20 cellular contexts compared by ENCODE assay signal in the genomic region with DNA sequence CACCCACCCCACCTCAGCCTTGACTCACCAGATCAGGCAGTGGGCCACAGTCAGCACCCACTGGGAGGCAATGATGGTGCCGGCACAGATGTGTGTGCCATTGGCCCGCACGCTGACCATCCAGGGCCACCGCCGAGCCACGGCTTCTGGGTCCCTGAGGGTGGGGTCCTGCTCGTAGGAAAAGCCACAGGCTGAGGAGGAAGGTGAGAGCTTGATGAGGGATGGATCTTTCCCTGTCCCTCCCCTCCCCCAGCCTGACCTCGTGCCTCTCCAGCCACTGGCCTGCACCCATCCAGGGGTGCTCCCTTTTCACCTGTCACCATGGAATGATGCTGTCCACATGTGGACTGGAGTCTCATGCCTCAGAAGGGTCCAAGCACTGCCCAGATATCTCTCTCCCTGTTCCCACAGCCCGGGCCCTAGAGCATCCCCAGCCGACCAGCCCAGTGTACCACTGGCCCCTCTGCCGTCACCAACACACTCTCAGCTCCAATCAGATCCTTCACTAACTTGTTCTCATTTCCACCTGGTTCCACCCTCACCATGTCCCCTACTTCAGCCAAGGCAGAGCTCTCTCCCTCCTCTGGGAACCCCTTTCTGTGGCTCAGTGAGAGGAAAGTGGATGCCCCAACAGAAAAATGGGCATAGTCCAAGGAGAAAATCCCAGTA. TPM values are rescaled to one million over a fixed set of nuclear protein-coding genes. Genes with fewer than 3 reads are reported as not detected.
DNase-seq lines count a peak whose midpoint lies in the region; TF ChIP-seq lines count a peak whose summit lies in the region.
"Had no signal": no experiment of that assay in that cellular context is flagged by ENCODE, and none has a peak within 500 bp of the region (broad histone marks: within the 10 kb centered on the region; RNA-seq: fewer than 3 reads in every experiment).

No MANE protein-coding gene starts in this region.

- POLR2A ChIA-PET in HEK293 (lab: Yijun Ruan, JAX) = no interaction called here

- no peak for TF ChIP-seq EP300 in stomach (IDR thresholded peaks at IDR 0.05)

- CTCF ChIA-PET in HEK293 (lab: Yijun Ruan, JAX) = interaction anchor here (0.7 kb wide), 2 partner anchors 30 to 180 kb away, joined by 3 to 4 read pairs; no protein-coding TSS in a partner anchor

- WGBS in stomach, 5 donors = 87 to 95% (median 91%) methylated on average over 10 to 11 of the region's 11 CpGs

- TF ChIP-seq POLR2A in stomach (IDR thresholded peaks at IDR 0.05) = no peak

- no peak overlapping the region for H3K27ac ChIP-seq in HEK293 (ENCODE audit: extremely low read depth, low read depth, low read length)
- no peak overlapping the region for H3K27ac ChIP-seq in stomach
- H3K27ac ChIP-seq in ascending aorta = no peak overlapping the region
- H3K27ac ChIP-seq: BLaER1 treated with 17β-estradiol and CSF1 and Interleukin-3, amounts not matched to agents 10 nM and 100 nM had no signal

- no peak for TF ChIP-seq CTCF in HEK293 (tag by site-specific recombination; IDR thresholded peaks at IDR 0.05)
- TF ChIP-seq CTCF in stomach (IDR thresholded peaks at IDR 0.05) = no peak
- no peak for TF ChIP-seq CTCF in ascending aorta (IDR thresholded peaks at IDR 0.05)

- H3K9me3 ChIP-seq in HEK293 (ENCODE audit: control insufficient read depth, insufficient read depth, low read depth, low read length) (no peaks in the 10 kb centered on the region), stomach (no peaks in the 10 kb centered on the region), ascending aorta (no peaks in the 10 kb centered on the region)

- DNase-seq in activated CD8-positive, alpha-beta memory T cell treated with anti-CD3 and anti-CD28 coated beads for 24 hours = peak; percentile 37
- DNase-seq in activated CD8-positive, alpha-beta memory T cell treated with anti-CD3 and anti-CD28 coated beads, Interleukin-2, amount 50 U/mL, for 48 hours = no peak
- DNase-seq in mesenteric fat pad (ENCODE audit: low spot score) (peak; percentile 59), stomach (peak; percentile 24), T-helper 2 cell (no peak), ascending aorta (ENCODE audit: low spot score in 2 of 2) (no peak)
- DNase-seq in stimulated activated CD4-positive, alpha-beta T cell treated with anti-CD3 and anti-CD28 coated beads, Interleukin-2, amount 100 ng/mL, for 48 hours = no peak
- DNase-seq: 8988T; DMS153; KG1; NCI-H1092; NCI-H1694; NCI-H345; NCI-H526 treated with DMSO at 0.1 percent for 48 hours; NK-92 treated with Interleukin-12 subunit alpha and Interleukin-12 subunit beta, amount 100 ng/mL, for 24 hours; OCI-M1 had no signal

- no peaks in the 10 kb centered on the region for H3K4me1 ChIP-seq in HEK293 (ENCODE audit: control insufficient read depth, insufficient read depth, low read length)
- peaks cover 0 to 6% (median 0%) of the 10 kb centered on the region in 4 donors for H3K4me1 ChIP-seq in stomach
- no peaks in the 10 kb centered on the region for H3K4me1 ChIP-seq in ascending aorta

- H3K27me3 ChIP-seq in stomach = peaks cover 0 to 27% (median 14%) of the 10 kb centered on the region in 3 donors
- no peaks in the 10 kb centered on the region for H3K27me3 ChIP-seq in ascending aorta
- H3K27me3 ChIP-seq: BLaER1 treated with 17β-estradiol and CSF1 and Interleukin-3, amounts not matched to agents 10 nM and 100 nM had no signal

- H3K4me3 ChIP-seq in HEK293 (ENCODE audit: low read depth, low read length) (no peak overlapping the region), stomach (no peak overlapping the region), ascending aorta (no peak overlapping the region)
- H3K4me3 ChIP-seq: BLaER1 treated with 17β-estradiol and CSF1 and Interleukin-3, amounts not matched to agents 10 nM and 100 nM; GM23338 had no signal

- H3K36me3 ChIP-seq in HEK293 (ENCODE audit: control insufficient read depth in 2 of 2, insufficient read depth in 1 of 2, low read length in 2 of 2) = no peaks in the 10 kb centered on the region
- H3K36me3 ChIP-seq in stomach = no peaks in the 10 kb centered on the region
- H3K36me3 ChIP-seq in ascending aorta = no peaks in the 10 kb centered on the region
- H3K36me3 ChIP-seq: BLaER1 treated with 17β-estradiol and CSF1 and Interleukin-3, amounts not matched to agents 10 nM and 100 nM had no signal

- intact Hi-C loops in stomach (cut with DNase I; ENCODE audit: low total_unique reads) = no loop called here
- intact Hi-C loops in ascending aorta (cut with DNase I) = no loop called here

TF ChIP-seq in HEK293, 187 proteins besides CTCF, POLR2A, EP300 and RAD21:
- TF ChIP-seq ZNF529 (tag by site-specific recombination; IDR thresholded peaks at IDR 0.05; ENCODE audit: insufficient replicate concordance) (no peak), ZNF692 (tag by site-specific recombination; IDR thresholded peaks at IDR 0.05) (no peak), ZNF184 (tag by site-specific recombination; IDR thresholded peaks at IDR 0.05) (no peak), ZFHX2 (tag by site-specific recombination; conservative IDR thresholded peaks at IDR 0.05) (0 out of 2 replicates have a peak, but pooled peaks have one; percentile 14)
- TF ChIP-seq, protein P1, sequence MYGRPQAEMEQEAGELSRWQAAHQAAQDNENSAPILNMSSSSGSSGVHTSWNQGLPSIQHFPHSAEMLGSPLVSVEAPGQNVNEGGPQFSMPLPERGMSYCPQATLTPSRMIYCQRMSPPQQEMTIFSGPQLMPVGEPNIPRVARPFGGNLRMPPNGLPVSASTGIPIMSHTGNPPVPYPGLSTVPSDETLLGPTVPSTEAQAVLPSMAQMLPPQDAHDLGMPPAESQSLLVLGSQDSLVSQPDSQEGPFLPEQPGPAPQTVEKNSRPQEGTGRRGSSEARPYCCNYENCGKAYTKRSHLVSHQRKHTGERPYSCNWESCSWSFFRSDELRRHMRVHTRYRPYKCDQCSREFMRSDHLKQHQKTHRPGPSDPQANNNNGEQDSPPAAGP (tag by site-specific recombination; IDR thresholded peaks at IDR 0.05) = no peak

RNA-seq across cellular contexts. Expression of gene PRSS50, which starts 2.0 kb away (rescaled TPM):
- total RNA-seq in mesenteric fat pad (not detected), stomach (under 1 TPM in 1 of 5 donors, not detected in 4; under 0.01 TPM), ascending aorta (not detected)
- under 1 TPM in 1 of 3 donors, not detected in 2; 0.10 TPM for polyA plus RNA-seq in stomach
- total RNA-seq: M059J had no signal

RNA-seq across cellular contexts. Expression of gene TMIE, which starts 14.4 kb away (rescaled TPM):
- total RNA-seq in mesenteric fat pad (0.19 TPM), stomach (under 1 TPM in 1 of 5 donors, not detected in 4; 0.55 TPM), ascending aorta (8.5 TPM)
- 1 to 10 TPM in 1 of 3 donors, under 1 TPM in 1, not detected in 1; 0.46 to 1.0 TPM for polyA plus RNA-seq in stomach

RNA-seq across cellular contexts. Expression of gene ALS2CL, which starts 22.2 kb away (rescaled TPM):
- total RNA-seq in mesenteric fat pad = 8.4 TPM
- 100 to 1,000 TPM in 1 of 5 donors, 10 to 100 TPM in 4; 10.8 to 107 (median 50.0) TPM for total RNA-seq in stomach
- 100 to 1,000 TPM in 1 of 3 donors, 1 to 10 TPM in 2; 5.3 to 103 (median 9.3) TPM for polyA plus RNA-seq in stomach
- total RNA-seq in ascending aorta = 49.0 TPM

Comparison
In these comparisons a context has a peak if more than half of its experiments do, and no peak if none do; other contexts are left out.
1. DNase-seq: peak in activated CD8-positive, alpha-beta memory T cell treated with anti-CD3 and anti-CD28 coated beads for 24 hours (single experiment), mesenteric fat pad (single experiment) and stomach (single experiment); none in activated CD8-positive, alpha-beta memory T cell treated with anti-CD3 and anti-CD28 coated beads, Interleukin-2, amount 50 U/mL, for 48 hours (single experiment), T-helper 2 cell (0 of 5), ascending aorta (0 of 2) and stimulated activated CD4-positive, alpha-beta T cell treated with anti-CD3 and anti-CD28 coated beads, Interleukin-2, amount 100 ng/mL, for 48 hours (0 of 2).